In genomic region chr20:38608188-38608587, GRCh38 we compare ENCODE assay signal across 2 cellular contexts.
TF ChIP-seq lines count a peak whose summit lies in the region.

No MANE protein-coding gene starts in this region.

TF ChIP-seq in GM23338, 12 proteins besides CTCF, POLR2A, EP300 and RAD21:
- TF ChIP-seq ZNF331 (CRISPR knock-in tag; IDR thresholded peaks at IDR 0.05; ENCODE audit: low read depth) (no peak), EZH2 (IDR thresholded peaks at IDR 0.05; ENCODE audit: low read depth, unreplicated experiment) (no peak), POLR2AphosphoS5 (IDR thresholded peaks at IDR 0.05; ENCODE audit: low read depth) (no peak), ZNF462 (CRISPR knock-in tag; IDR thresholded peaks at IDR 0.05) (no peak), JUNB (IDR thresholded peaks at IDR 0.05; ENCODE audit: unreplicated experiment) (no peak), REST (IDR thresholded peaks at IDR 0.05; ENCODE audit: unreplicated experiment) (no peak), CREB1 (CRISPR knock-in tag; IDR thresholded peaks at IDR 0.05; ENCODE audit: low read depth) (no peak), ZNF114 (CRISPR knock-in tag; IDR thresholded peaks at IDR 0.05) (no peak), STAT1 (IDR thresholded peaks at IDR 0.05; ENCODE audit: unreplicated experiment) (no peak), NANOG (IDR thresholded peaks at IDR 0.05; ENCODE audit: borderline replicate concordance) (no peak)

TF ChIP-seq in H1, 55 proteins besides CTCF, POLR2A, EP300 and RAD21:
- TF ChIP-seq SP1 (IDR thresholded peaks at IDR 0.05; ENCODE audit: low read depth, low read length): no peak
- TF ChIP-seq CBX8 (IDR thresholded peaks at IDR 0.05; ENCODE audit: borderline replicate concordance, low read depth, low read length): no peak
- no peak for TF ChIP-seq ASH2L (IDR thresholded peaks at IDR 0.05; ENCODE audit: low read length)
- TF ChIP-seq RNF2 (IDR thresholded peaks at IDR 0.05; ENCODE audit: borderline replicate concordance, low read depth, low read length, missing control alignments, poor library complexity, severe bottlenecking): no peak
- TF ChIP-seq CHD1 (IDR thresholded peaks at IDR 0.05; ENCODE audit: low read depth, low read length): no peak
- TF ChIP-seq ATF2 (IDR thresholded peaks at IDR 0.05; ENCODE audit: low read length): no peak
- no peak for TF ChIP-seq KDM5A (IDR thresholded peaks at IDR 0.05; ENCODE audit: low read length)
- TF ChIP-seq HDAC2 (IDR thresholded peaks at IDR 0.05; ENCODE audit: borderline replicate concordance in 1 of 2, low read depth in 2 of 2, low read length in 2 of 2): no peak
- TF ChIP-seq YY1 (IDR thresholded peaks at IDR 0.05; ENCODE audit: low read depth, low read length): no peak
- no peak for TF ChIP-seq BRCA1 (IDR thresholded peaks at IDR 0.05; ENCODE audit: low read depth, low read length)
- no peak for TF ChIP-seq ATF3 (IDR thresholded peaks at IDR 0.05; ENCODE audit: insufficient read depth, low read depth, low read length)
- no peak for TF ChIP-seq CHD2 (IDR thresholded peaks at IDR 0.05; ENCODE audit: low read length)
- TF ChIP-seq TEAD4 (IDR thresholded peaks at IDR 0.05; ENCODE audit: low read depth, low read length): no peak
- no peak for TF ChIP-seq PHF8 (conservative IDR thresholded peaks at IDR 0.05; ENCODE audit: low read depth, low read length)
- no peak for TF ChIP-seq FOSL1 (IDR thresholded peaks at IDR 0.05; ENCODE audit: insufficient read depth, low read depth, low read length)
- no peak for TF ChIP-seq JUN (IDR thresholded peaks at IDR 0.05; ENCODE audit: low read depth, low read length)
- TF ChIP-seq MAFK (IDR thresholded peaks at IDR 0.05; ENCODE audit: low read depth, low read length): no peak
TF ChIP-seq in H1: peak in this region for 0.
